Comparison of ENCODE assay signal across 1 cellular context in the genomic region with DNA sequence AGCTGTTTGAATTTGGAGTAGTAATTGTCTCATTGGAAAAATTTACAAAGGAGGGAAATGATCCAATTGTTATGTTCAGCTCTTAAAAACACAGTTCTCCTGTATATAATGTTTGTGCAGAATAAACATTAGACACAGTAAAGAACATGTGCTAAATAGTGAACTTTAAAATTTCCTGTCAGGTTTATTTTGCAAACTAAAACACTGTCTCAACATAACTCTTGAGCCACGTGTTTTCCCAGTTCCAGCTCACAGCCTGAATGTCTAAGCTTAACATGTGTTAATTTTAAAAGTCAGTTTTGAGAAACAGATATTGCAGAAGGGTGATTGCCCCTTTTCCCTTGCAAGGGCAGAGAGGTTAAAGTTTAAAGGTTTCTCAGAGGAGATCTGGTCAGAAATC.
TF ChIP-seq lines count a peak whose summit lies in the region.

No MANE protein-coding gene starts in this region.

TF ChIP-seq in HEK293, 187 proteins besides CTCF, POLR2A, EP300 and RAD21 (continued from another document):
- TF ChIP-seq, protein P1, sequence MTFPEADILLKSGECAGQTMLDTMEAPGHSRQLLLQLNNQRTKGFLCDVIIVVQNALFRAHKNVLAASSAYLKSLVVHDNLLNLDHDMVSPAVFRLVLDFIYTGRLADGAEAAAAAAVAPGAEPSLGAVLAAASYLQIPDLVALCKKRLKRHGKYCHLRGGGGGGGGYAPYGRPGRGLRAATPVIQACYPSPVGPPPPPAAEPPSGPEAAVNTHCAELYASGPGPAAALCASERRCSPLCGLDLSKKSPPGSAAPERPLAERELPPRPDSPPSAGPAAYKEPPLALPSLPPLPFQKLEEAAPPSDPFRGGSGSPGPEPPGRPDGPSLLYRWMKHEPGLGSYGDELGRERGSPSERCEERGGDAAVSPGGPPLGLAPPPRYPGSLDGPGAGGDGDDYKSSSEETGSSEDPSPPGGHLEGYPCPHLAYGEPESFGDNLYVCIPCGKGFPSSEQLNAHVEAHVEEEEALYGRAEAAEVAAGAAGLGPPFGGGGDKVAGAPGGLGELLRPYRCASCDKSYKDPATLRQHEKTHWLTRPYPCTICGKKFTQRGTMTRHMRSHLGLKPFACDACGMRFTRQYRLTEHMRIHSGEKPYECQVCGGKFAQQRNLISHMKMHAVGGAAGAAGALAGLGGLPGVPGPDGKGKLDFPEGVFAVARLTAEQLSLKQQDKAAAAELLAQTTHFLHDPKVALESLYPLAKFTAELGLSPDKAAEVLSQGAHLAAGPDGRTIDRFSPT (tag by site-specific recombination; IDR thresholded peaks at IDR 0.05) = no peak
TF ChIP-seq in HEK293: peak in this region for 1.
